Comparison of ENCODE assay signal across 15 cellular contexts in the genomic region with DNA sequence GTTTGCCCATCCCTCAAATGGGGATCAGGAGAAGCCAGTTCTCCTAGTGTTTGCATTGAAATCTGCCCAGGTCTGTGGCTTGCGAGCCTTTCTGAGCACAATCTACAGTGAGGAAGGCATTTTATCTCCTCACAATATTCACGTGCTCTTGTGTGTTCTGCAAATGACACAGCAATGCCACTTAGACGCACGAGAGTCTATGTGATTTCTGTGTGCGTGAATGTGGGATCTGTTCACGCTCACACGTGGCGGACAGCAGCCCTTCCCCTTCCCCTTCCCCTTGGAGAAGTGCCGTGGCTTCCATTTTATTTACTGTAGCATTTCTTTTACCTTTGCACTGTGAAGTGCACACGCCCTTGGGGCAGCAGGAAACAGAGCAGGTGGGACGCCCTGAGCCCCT. TPM values are rescaled to one million over a fixed set of nuclear protein-coding genes. Genes with fewer than 3 reads are reported as not detected.
DNase-seq lines count a peak whose midpoint lies in the region; ATAC-seq, FAIRE-seq and TF ChIP-seq lines count a peak whose summit lies in the region.
"Had no signal": no experiment of that assay in that cellular context is flagged by ENCODE, and none has a peak within 500 bp of the region (broad histone marks: within the 10 kb centered on the region; RNA-seq: fewer than 3 reads in every experiment).

No MANE protein-coding gene starts in this region.

- H3K27ac Mint-ChIP-seq in GM23338 (no peak overlapping the region), natural killer cell (no peak overlapping the region)
- H3K27ac Mint-ChIP-seq: IgD-negative memory B cell had no signal

- no peak for TF ChIP-seq CTCF in GM23338 (conservative IDR thresholded peaks at IDR 0.05; ENCODE audit: low read depth in 2 of 2)
- TF ChIP-seq CTCF in K562 (IDR thresholded peaks at IDR 0.05 in 2 of 3, conservative IDR thresholded peaks at IDR 0.05 in 1 of 3; ENCODE audit: insufficient read depth in 2 of 3, low read depth in 1 of 3, low read length in 3 of 3), result no peak
- no peak for TF ChIP-seq CTCF in neural cell (IDR thresholded peaks at IDR 0.05; ENCODE audit: poor library complexity, severe bottlenecking)
- no peak for TF ChIP-seq CTCF in natural killer cell (IDR thresholded peaks at IDR 0.05)
- no peak for TF ChIP-seq CTCF in RWPE1 (conservative IDR thresholded peaks at IDR 0.05; ENCODE audit: low read depth)

- H3K9me1 ChIP-seq in K562 (ENCODE audit: control insufficient read depth, insufficient read depth, low read length), result peaks cover 4% of the 10 kb centered on the region

- H3F3A ChIP-seq in GM23338 (replicated peaks; ENCODE audit: low read depth), result no peaks in the 10 kb centered on the region; the same call in 1 of the 2 replicates
- no peaks in the 10 kb centered on the region for H3F3A ChIP-seq in neural cell (ENCODE audit: insufficient read depth, low read length, poor library complexity, severe bottlenecking)

- ATAC-seq in GM23338, result no peak
- ATAC-seq in K562, result no peak
- no peak for ATAC-seq in natural killer cell

- no peak for DNase-seq in GM23338 (ENCODE audit: low spot score)
- no peak for DNase-seq in K562 (ENCODE audit: extremely low read depth in 1 of 4, low spot score in 3 of 4)
- no peak for DNase-seq in natural killer cell
- DNase-seq in NCI-H1417 treated with DMSO at 0.1 percent for 48 hours (lab: John Stamatoyannopoulos, UW), result no peak
- DNase-seq in RWPE1 (ENCODE audit: low spot score), result no peak
- DNase-seq in NCI-H1436 treated with DMSO at 0.1 percent for 48 hours (lab: John Stamatoyannopoulos, UW), result no peak
- DNase-seq: ACHN, DMS53, GF-D8, H7 had no signal

- CTCF ChIA-PET in K562 (lab: Yijun Ruan, JAX; ENCODE audit: low intra/inter-chr PET ratio) (no interaction called here), RWPE1 (lab: Yijun Ruan, JAX) (no interaction called here)

- no peak overlapping the region; the same call in 2 of the 3 replicates for H3K4me3 Mint-ChIP-seq in GM23338
- no peak overlapping the region for H3K4me3 Mint-ChIP-seq in natural killer cell
- H3K4me3 Mint-ChIP-seq: CD14-positive monocyte had no signal

- peak overlapping the region; percentile 38; the same call in 1 of the 2 replicates for H3K9ac ChIP-seq in BLaER1
- peak overlapping the region; percentile 46 to 83; a peak in 3 of 4 replicates for H3K9ac ChIP-seq in K562 (ENCODE audit: insufficient read depth in 1 of 2, low read depth in 2 of 2, low read length in 2 of 2)
- H3K9ac ChIP-seq in neural cell (ENCODE audit: low read length), result no peak overlapping the region

- H3K4me2 ChIP-seq in BLaER1, result peak overlapping the region; percentile 55
- no peak overlapping the region for H3K4me2 ChIP-seq in GM23338
- peak overlapping the region; percentile 4; the same call in 1 of the 2 replicates for H3K4me2 ChIP-seq in K562 (ENCODE audit: insufficient read depth, low read length)
- no peak overlapping the region for H3K4me2 ChIP-seq in neural cell (ENCODE audit: low read length)

- peak; percentile 83 for FAIRE-seq in K562 (lab: Jason Lieb, UNC)

- H3K79me2 ChIP-seq in GM23338 (replicated peaks; ENCODE audit: insufficient read depth) (no peaks in the 10 kb centered on the region), K562 (ENCODE audit: control insufficient read depth, insufficient read depth, low read length) (peaks cover 8% of the 10 kb centered on the region; the same call in 2 of the 3 replicates), neural cell (replicated peaks; ENCODE audit: insufficient read depth, low read length) (no peaks in the 10 kb centered on the region)

- peaks cover 63% of the 10 kb centered on the region for H3K4me1 ChIP-seq in BLaER1
- H3K4me1 ChIP-seq in GM23338 (ENCODE audit: insufficient read depth), result peaks cover 8% of the 10 kb centered on the region; the same call in 1 of the 2 replicates
- H3K4me1 ChIP-seq in K562 (replicated peaks in 1 of 2; ENCODE audit: control insufficient read depth in 2 of 2, insufficient read depth in 2 of 2, low read length in 2 of 2), result peaks cover 53 to 74% of the 10 kb centered on the region in 2 experiments

- no TSS peak for BruUV-seq in K562 (replicated peaks; lab: Mats Ljungman, UMichigan)

- peaks cover 26% of the 10 kb centered on the region for H3K9me3 Mint-ChIP-seq in GM23338
- H3K9me3 Mint-ChIP-seq in natural killer cell, result peaks cover 6 to 7% of the 10 kb centered on the region in 2 donors

- H3K9me3 ChIP-seq in BLaER1 (peaks cover 35% of the 10 kb centered on the region), K562 (replicated peaks; ENCODE audit: control insufficient read depth, insufficient read depth, low read depth, low read length) (peaks cover 21% of the 10 kb centered on the region), neural cell (ENCODE audit: low read length) (peaks cover 4% of the 10 kb centered on the region)

- no peaks in the 10 kb centered on the region for H4K20me1 ChIP-seq in BLaER1
- H4K20me1 ChIP-seq in GM23338 (replicated peaks; ENCODE audit: insufficient read depth), result no peaks in the 10 kb centered on the region
- H4K20me1 ChIP-seq in K562 (replicated peaks; ENCODE audit: control insufficient read depth, insufficient read depth, low read length), result no peaks in the 10 kb centered on the region
- no peaks in the 10 kb centered on the region for H4K20me1 ChIP-seq in neural cell (ENCODE audit: insufficient read depth)

- H3K27me3 ChIP-seq in BLaER1 (no peaks in the 10 kb centered on the region), GM23338 (ENCODE audit: insufficient read depth) (no peaks in the 10 kb centered on the region), K562 (ENCODE audit: control insufficient read depth in 2 of 2, insufficient read depth in 2 of 2, low read length in 2 of 2) (no peaks in the 10 kb centered on the region), neural cell (ENCODE audit: insufficient read depth, low read depth, low read length) (no peaks in the 10 kb centered on the region)

- TF ChIP-seq EP300 in K562 (IDR thresholded peaks at IDR 0.05; ENCODE audit: low read length) (no peak), neural cell (conservative IDR thresholded peaks at IDR 0.05; ENCODE audit: poor library complexity, severe bottlenecking) (no peak)

- H2AFZ ChIP-seq in GM23338, result peak overlapping the region; percentile 59
- H2AFZ ChIP-seq in K562 (ENCODE audit: low read depth, low read length), result peak overlapping the region; percentile 79
- peak overlapping the region; percentile 1 for H2AFZ ChIP-seq in neural cell (ENCODE audit: low read depth, low read length)

- 44% methylated on average over 11 of the region's 11 CpGs for WGBS in K562 (ENCODE audit: insufficient coverage, low coverage, missing lambda C conversion rate)

- TF ChIP-seq POLR2A in K562 (conservative IDR thresholded peaks at IDR 0.05), result no peak

- peak overlapping the region; percentile 76 for H3K27ac ChIP-seq in BLaER1
- H3K27ac ChIP-seq in GM23338 (ENCODE audit: low read depth), result no peak overlapping the region
- H3K27ac ChIP-seq in K562 (ENCODE audit: extremely low read depth, low read depth, low read length), result peak overlapping the region; percentile 62
- no peak overlapping the region for H3K27ac ChIP-seq in neural cell (ENCODE audit: low read length)
- H3K27ac ChIP-seq in RWPE1, result no peak overlapping the region

- H3K4me1 Mint-ChIP-seq in GM23338, result peaks cover 15% of the 10 kb centered on the region
- H3K4me1 Mint-ChIP-seq in natural killer cell, result peaks cover 6% of the 10 kb centered on the region in 2 donors

- H3K36me3 ChIP-seq in BLaER1 (0 out of 2 replicates have a peak, but pooled peaks cover 6% of the 10 kb centered on the region), GM23338 (ENCODE audit: insufficient read depth) (no peaks in the 10 kb centered on the region), K562 (ENCODE audit: control insufficient read depth, insufficient read depth, low read length) (no peaks in the 10 kb centered on the region), neural cell (ENCODE audit: insufficient read depth, low read length) (no peaks in the 10 kb centered on the region)

- H3K36me3 Mint-ChIP-seq in GM23338 (ENCODE audit: low read depth), result peaks cover 15% of the 10 kb centered on the region
- H3K36me3 Mint-ChIP-seq in natural killer cell, result no peaks in the 10 kb centered on the region
- H3K36me3 Mint-ChIP-seq: CD14-positive monocyte had no signal

- TF ChIP-seq RAD21 in K562 (CRISPR knock-in tag; conservative IDR thresholded peaks at IDR 0.05 in 1 of 2, IDR thresholded peaks at IDR 0.05 in 1 of 2) (no peak), neural cell (conservative IDR thresholded peaks at IDR 0.05) (no peak)

- in situ Hi-C loops in K562 (cut with MboI), result no loop called here

- H3K4me3 ChIP-seq in BLaER1 (no peak overlapping the region), GM23338 (no peak overlapping the region), K562 (no peak overlapping the region), neural cell (ENCODE audit: low read length) (no peak overlapping the region)

- H3K9me2 ChIP-seq in GM23338 (ENCODE audit: insufficient read depth), result no peaks in the 10 kb centered on the region
- no peaks in the 10 kb centered on the region for H3K9me2 ChIP-seq in neural cell (ENCODE audit: insufficient read depth, low read length)

- H3K27me3 Mint-ChIP-seq in GM23338 (ENCODE audit: insufficient read depth, low read depth, poor library complexity), result peaks cover 13% of the 10 kb centered on the region
- H3K27me3 Mint-ChIP-seq in natural killer cell (ENCODE audit: low read depth in 2 of 2), result peaks cover 7 to 9% of the 10 kb centered on the region in 2 donors

- intact Hi-C loops in K562 (cut with micrococcal nuclease) (loop anchor here (5.0 kb wide), 1 partner anchor 98 kb away; a partner anchor contains a TSS), natural killer cell (cut with micrococcal nuclease) (no loop called here)

- POLR2A ChIA-PET in K562 (lab: Yijun Ruan, JAX) (interaction anchor here (0.6 to 0.9 kb wide), 2 partner anchors 55 to 133 kb away, joined by 3 read pairs; no protein-coding TSS in a partner anchor), RWPE1 (lab: Yijun Ruan, JAX; ENCODE audit: low non-redundant PET) (no interaction called here)

RNA-seq across cellular contexts. Expression of a gene that starts 17.7 kb away (rescaled TPM):
- 0.85 and 1.5 TPM in 2 replicates for total RNA-seq in GM23338 (2014; rRNA removed; shearing (Covaris generic))
- polyA plus RNA-seq in GM23338 (2016; fragmentation: Nextera tagmentation; extraction: Ambion mirVana) (0.70 and 0.87 TPM in 2 replicates), K562 (2011; rRNA removed) (6.4 and 11.3 TPM in 2 replicates), K562 (2014; fragmentation: Illumina TruSeq; extraction: Trizol) (24.2 and 46.3 TPM in 2 replicates), K562 (2014; fragmentation: Nextera tagmentation; extraction: Ambion mirVana) (1 to 10 TPM; 2.3 to 2.7 TPM), K562 (2014; rRNA removed) (34.3 and 35.3 TPM in 2 replicates), neural cell (0.74 and 2.1 TPM in 2 replicates)
- 73.4 and 198 TPM in 2 replicates for total RNA-seq in K562 (2011; cell fraction: chromatin; rRNA removed; ENCODE audit: low replicate concordance)
- total RNA-seq in K562 (2011; cell fraction: nucleolus; rRNA removed), result 67.4 and 69.3 TPM in 2 replicates
- total RNA-seq in K562 (2011; cell fraction: nucleoplasm; rRNA removed), result 45.3 and 67.3 TPM in 2 replicates
- total RNA-seq in K562 (2014; rRNA removed) (13.5 and 20.8 TPM in 2 replicates), K562 (2014; rRNA removed; fragmentation: Illumina TruSeq; extraction: Trizol) (3.9 and 5.9 TPM in 2 replicates), K562 (2015; rRNA removed; fragmentation: Illumina TruSeq; extraction: Trizol) (6.7 and 7.8 TPM in 2 replicates), K562 (2021) (114 and 145 TPM in 2 replicates), natural killer cell (1 to 10 TPM; 2.5 to 7.8 (median 4.2) TPM)
- 5.6 and 15.0 TPM in 2 replicates for polyA plus RNA-seq in K562 (2011; cell fraction: cytosol; rRNA removed)
- 67.2 and 126 TPM in 2 replicates for polyA plus RNA-seq in K562 (2011; cell fraction: nucleus; rRNA removed)
- polyA plus RNA-seq in K562 (2012), result 55.0 and 86.5 TPM in 2 replicates
- polyA minus RNA-seq in K562 (2011; rRNA and poly(A)+ RNA removed), result 9.5 and 9.7 TPM in 2 replicates
- polyA minus RNA-seq in K562 (2011; cell fraction: cytosol; rRNA and poly(A)+ RNA removed), result 32.1 and 46.1 TPM in 2 replicates
- polyA minus RNA-seq in K562 (2011; cell fraction: nucleus; rRNA and poly(A)+ RNA removed), result 21.1 and 34.5 TPM in 2 replicates
- 2.9 and 3.5 TPM in 2 replicates for polyA minus RNA-seq in neural cell
- total RNA-seq: A172 had no signal

Comparison
In these comparisons a context has a peak if more than half of its experiments do, and no peak if none do; other contexts are left out.
1. H3K27ac ChIP-seq: peak in BLaER1 (single experiment) and K562 (single experiment); none in GM23338 (single experiment), neural cell (single experiment) and RWPE1 (single experiment).
2. H3K4me2 ChIP-seq: peak in BLaER1 (single experiment) and K562 (single experiment); none in GM23338 (single experiment) and neural cell (single experiment).
3. H2AFZ ChIP-seq: peak in every context shown above with its lines; median percentile 79 in K562; 59 in GM23338; 1 in neural cell.